Comparison of ENCODE assay signal across 1 cellular context in genomic region chr17:73641779-73642580, GRCh38.
TF ChIP-seq lines count a peak whose summit lies in the region.

No MANE protein-coding gene starts in this region.

TF ChIP-seq in HEK293, 187 proteins besides CTCF, POLR2A, EP300 and RAD21 (continued from another document and continues in another):
- TF ChIP-seq BCL11B (tag by site-specific recombination; IDR thresholded peaks at IDR 0.05; ENCODE audit: low read depth) (no peak), ZNF341 (tag by site-specific recombination; IDR thresholded peaks at IDR 0.05; ENCODE audit: low read depth) (peak; percentile 39), ZFP69B (tag by site-specific recombination; IDR thresholded peaks at IDR 0.05) (0 out of 2 replicates have a peak, but pooled peaks have one; percentile 22), ZNF530 (tag by site-specific recombination; IDR thresholded peaks at IDR 0.05; ENCODE audit: low read depth) (no peak), ZIC2 (tag by site-specific recombination; IDR thresholded peaks at IDR 0.05) (peak; percentile 98), ZEB2 (tag by site-specific recombination; IDR thresholded peaks at IDR 0.05) (peak; percentile 53; the same call in 1 of the 2 replicates), ZNF677 (tag by site-specific recombination; IDR thresholded peaks at IDR 0.05) (no peak), ZNF473 (tag by site-specific recombination; IDR thresholded peaks at IDR 0.05) (no peak), GLIS1 (tag by site-specific recombination; IDR thresholded peaks at IDR 0.05) (peak; percentile 94), ZNF654 (tag by site-specific recombination; IDR thresholded peaks at IDR 0.05; ENCODE audit: low read depth) (no peak), SP3 (tag by site-specific recombination; IDR thresholded peaks at IDR 0.05) (no peak), ZNF394 (tag by site-specific recombination; IDR thresholded peaks at IDR 0.05; ENCODE audit: borderline replicate concordance) (no peak; the same call in 1 of the 2 replicates), ZNF302 (tag by site-specific recombination; IDR thresholded peaks at IDR 0.05; ENCODE audit: low read depth) (no peak), ZBTB20 (tag by site-specific recombination; IDR thresholded peaks at IDR 0.05) (peak; percentile 67; the same call in 1 of the 2 replicates), ZNF324 (tag by site-specific recombination; IDR thresholded peaks at IDR 0.05) (no peak), ZNF398 (tag by site-specific recombination; IDR thresholded peaks at IDR 0.05) (peak; percentile 54), ZNF214 (tag by site-specific recombination; IDR thresholded peaks at IDR 0.05; ENCODE audit: borderline replicate concordance) (no peak), REPIN1 (tag by site-specific recombination; IDR thresholded peaks at IDR 0.05; ENCODE audit: low read depth) (no peak), ZBTB21 (tag by site-specific recombination; IDR thresholded peaks at IDR 0.05) (no peak), ZNF362 (tag by site-specific recombination; IDR thresholded peaks at IDR 0.05) (no peak), ZNF184 (tag by site-specific recombination; IDR thresholded peaks at IDR 0.05) (no peak), ZSCAN30 (tag by site-specific recombination; IDR thresholded peaks at IDR 0.05) (peak; percentile 67; the same call in 1 of the 2 replicates), ZNF169 (tag by site-specific recombination; IDR thresholded peaks at IDR 0.05) (no peak), ZNF510 (tag by site-specific recombination; IDR thresholded peaks at IDR 0.05; ENCODE audit: insufficient replicate concordance) (no peak), ZNF112 (tag by site-specific recombination; IDR thresholded peaks at IDR 0.05) (no peak), TCF7L2 (IDR thresholded peaks at IDR 0.05; ENCODE audit: borderline replicate concordance, low read depth, low read length) (no peak), SETDB1 (IDR thresholded peaks at IDR 0.05; ENCODE audit: insufficient read length, low read length) (no peak), ZBTB17 (tag by site-specific recombination; IDR thresholded peaks at IDR 0.05) (peak; percentile 100), ZNF140 (tag by site-specific recombination; IDR thresholded peaks at IDR 0.05) (no peak), OSR2 (tag by site-specific recombination; IDR thresholded peaks at IDR 0.05) (peak; percentile 52; the same call in 1 of the 2 replicates), ZNF580 (tag by site-specific recombination; IDR thresholded peaks at IDR 0.05) (no peak), ZNF561 (tag by site-specific recombination; IDR thresholded peaks at IDR 0.05; ENCODE audit: borderline replicate concordance) (no peak), ZNF211 (tag by site-specific recombination; IDR thresholded peaks at IDR 0.05; ENCODE audit: low read depth) (no peak), RBAK (tag by site-specific recombination; IDR thresholded peaks at IDR 0.05) (no peak), HOXC10 (CRISPR knock-in tag; IDR thresholded peaks at IDR 0.05) (no peak), ZNF843 (tag by site-specific recombination; IDR thresholded peaks at IDR 0.05) (peak; percentile 51; the same call in 1 of the 2 replicates), ZNF747 (tag by site-specific recombination; IDR thresholded peaks at IDR 0.05) (no peak), ZXDB (tag by site-specific recombination; IDR thresholded peaks at IDR 0.05) (no peak)
- TF ChIP-seq, protein P1, sequence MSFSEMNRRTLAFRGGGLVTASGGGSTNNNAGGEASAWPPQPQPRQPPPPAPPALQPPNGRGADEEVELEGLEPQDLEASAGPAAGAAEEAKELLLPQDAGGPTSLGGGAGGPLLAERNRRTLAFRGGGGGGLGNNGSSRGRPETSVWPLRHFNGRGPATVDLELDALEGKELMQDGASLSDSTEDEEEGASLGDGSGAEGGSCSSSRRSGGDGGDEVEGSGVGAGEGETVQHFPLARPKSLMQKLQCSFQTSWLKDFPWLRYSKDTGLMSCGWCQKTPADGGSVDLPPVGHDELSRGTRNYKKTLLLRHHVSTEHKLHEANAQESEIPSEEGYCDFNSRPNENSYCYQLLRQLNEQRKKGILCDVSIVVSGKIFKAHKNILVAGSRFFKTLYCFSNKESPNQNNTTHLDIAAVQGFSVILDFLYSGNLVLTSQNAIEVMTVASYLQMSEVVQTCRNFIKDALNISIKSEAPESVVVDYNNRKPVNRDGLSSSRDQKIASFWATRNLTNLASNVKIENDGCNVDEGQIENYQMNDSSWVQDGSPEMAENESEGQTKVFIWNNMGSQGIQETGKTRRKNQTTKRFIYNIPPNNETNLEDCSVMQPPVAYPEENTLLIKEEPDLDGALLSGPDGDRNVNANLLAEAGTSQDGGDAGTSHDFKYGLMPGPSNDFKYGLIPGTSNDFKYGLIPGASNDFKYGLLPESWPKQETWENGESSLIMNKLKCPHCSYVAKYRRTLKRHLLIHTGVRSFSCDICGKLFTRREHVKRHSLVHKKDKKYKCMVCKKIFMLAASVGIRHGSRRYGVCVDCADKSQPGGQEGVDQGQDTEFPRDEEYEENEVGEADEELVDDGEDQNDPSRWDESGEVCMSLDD (tag by site-specific recombination; IDR thresholded peaks at IDR 0.05): no peak
- TF ChIP-seq, protein P2, sequence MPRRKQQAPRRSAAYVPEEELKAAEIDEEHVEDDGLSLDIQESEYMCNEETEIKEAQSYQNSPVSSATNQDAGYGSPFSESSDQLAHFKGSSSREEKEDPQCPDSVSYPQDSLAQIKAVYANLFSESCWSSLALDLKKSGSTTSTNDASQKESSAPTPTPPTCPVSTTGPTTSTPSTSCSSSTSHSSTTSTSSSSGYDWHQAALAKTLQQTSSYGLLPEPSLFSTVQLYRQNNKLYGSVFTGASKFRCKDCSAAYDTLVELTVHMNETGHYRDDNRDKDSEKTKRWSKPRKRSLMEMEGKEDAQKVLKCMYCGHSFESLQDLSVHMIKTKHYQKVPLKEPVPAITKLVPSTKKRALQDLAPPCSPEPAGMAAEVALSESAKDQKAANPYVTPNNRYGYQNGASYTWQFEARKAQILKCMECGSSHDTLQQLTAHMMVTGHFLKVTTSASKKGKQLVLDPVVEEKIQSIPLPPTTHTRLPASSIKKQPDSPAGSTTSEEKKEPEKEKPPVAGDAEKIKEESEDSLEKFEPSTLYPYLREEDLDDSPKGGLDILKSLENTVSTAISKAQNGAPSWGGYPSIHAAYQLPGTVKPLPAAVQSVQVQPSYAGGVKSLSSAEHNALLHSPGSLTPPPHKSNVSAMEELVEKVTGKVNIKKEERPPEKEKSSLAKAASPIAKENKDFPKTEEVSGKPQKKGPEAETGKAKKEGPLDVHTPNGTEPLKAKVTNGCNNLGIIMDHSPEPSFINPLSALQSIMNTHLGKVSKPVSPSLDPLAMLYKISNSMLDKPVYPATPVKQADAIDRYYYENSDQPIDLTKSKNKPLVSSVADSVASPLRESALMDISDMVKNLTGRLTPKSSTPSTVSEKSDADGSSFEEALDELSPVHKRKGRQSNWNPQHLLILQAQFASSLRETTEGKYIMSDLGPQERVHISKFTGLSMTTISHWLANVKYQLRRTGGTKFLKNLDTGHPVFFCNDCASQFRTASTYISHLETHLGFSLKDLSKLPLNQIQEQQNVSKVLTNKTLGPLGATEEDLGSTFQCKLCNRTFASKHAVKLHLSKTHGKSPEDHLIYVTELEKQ (tag by site-specific recombination; IDR thresholded peaks at IDR 0.05; ENCODE audit: borderline replicate concordance): peak; percentile 9; the same call in 1 of the 2 replicates
- TF ChIP-seq, protein P3, sequence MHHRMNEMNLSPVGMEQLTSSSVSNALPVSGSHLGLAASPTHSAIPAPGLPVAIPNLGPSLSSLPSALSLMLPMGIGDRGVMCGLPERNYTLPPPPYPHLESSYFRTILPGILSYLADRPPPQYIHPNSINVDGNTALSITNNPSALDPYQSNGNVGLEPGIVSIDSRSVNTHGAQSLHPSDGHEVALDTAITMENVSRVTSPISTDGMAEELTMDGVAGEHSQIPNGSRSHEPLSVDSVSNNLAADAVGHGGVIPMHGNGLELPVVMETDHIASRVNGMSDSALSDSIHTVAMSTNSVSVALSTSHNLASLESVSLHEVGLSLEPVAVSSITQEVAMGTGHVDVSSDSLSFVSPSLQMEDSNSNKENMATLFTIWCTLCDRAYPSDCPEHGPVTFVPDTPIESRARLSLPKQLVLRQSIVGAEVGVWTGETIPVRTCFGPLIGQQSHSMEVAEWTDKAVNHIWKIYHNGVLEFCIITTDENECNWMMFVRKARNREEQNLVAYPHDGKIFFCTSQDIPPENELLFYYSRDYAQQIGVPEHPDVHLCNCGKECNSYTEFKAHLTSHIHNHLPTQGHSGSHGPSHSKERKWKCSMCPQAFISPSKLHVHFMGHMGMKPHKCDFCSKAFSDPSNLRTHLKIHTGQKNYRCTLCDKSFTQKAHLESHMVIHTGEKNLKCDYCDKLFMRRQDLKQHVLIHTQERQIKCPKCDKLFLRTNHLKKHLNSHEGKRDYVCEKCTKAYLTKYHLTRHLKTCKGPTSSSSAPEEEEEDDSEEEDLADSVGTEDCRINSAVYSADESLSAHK (tag by site-specific recombination; IDR thresholded peaks at IDR 0.05): 0 out of 2 replicates have a peak, but pooled peaks have one; percentile 18
- TF ChIP-seq, protein P4, sequence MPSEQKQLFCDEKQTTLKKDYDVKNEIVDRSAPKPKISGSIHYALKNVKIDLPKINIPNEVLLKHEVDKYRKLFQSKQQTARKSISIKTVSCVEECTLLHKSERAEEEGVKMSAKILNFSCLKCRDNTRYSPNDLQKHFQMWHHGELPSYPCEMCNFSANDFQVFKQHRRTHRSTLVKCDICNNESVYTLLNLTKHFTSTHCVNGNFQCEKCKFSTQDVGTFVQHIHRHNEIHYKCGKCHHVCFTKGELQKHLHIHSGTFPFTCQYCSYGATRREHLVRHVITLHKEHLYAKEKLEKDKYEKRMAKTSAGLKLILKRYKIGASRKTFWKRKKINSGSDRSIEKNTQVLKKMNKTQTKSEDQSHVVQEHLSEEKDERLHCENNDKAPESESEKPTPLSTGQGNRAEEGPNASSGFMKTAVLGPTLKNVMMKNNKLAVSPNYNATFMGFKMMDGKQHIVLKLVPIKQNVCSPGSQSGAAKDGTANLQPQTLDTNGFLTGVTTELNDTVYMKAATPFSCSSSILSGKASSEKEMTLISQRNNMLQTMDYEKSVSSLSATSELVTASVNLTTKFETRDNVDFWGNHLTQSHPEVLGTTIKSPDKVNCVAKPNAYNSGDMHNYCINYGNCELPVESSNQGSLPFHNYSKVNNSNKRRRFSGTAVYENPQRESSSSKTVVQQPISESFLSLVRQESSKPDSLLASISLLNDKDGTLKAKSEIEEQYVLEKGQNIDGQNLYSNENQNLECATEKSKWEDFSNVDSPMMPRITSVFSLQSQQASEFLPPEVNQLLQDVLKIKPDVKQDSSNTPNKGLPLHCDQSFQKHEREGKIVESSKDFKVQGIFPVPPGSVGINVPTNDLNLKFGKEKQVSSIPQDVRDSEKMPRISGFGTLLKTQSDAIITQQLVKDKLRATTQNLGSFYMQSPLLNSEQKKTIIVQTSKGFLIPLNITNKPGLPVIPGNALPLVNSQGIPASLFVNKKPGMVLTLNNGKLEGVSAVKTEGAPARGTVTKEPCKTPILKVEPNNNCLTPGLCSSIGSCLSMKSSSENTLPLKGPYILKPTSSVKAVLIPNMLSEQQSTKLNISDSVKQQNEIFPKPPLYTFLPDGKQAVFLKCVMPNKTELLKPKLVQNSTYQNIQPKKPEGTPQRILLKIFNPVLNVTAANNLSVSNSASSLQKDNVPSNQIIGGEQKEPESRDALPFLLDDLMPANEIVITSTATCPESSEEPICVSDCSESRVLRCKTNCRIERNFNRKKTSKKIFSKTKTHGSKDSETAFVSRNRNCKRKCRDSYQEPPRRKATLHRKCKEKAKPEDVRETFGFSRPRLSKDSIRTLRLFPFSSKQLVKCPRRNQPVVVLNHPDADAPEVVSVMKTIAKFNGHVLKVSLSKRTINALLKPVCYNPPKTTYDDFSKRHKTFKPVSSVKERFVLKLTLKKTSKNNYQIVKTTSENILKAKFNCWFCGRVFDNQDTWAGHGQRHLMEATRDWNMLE (tag by site-specific recombination; conservative IDR thresholded peaks at IDR 0.05; ENCODE audit: low read depth): no peak
- TF ChIP-seq, protein P5, sequence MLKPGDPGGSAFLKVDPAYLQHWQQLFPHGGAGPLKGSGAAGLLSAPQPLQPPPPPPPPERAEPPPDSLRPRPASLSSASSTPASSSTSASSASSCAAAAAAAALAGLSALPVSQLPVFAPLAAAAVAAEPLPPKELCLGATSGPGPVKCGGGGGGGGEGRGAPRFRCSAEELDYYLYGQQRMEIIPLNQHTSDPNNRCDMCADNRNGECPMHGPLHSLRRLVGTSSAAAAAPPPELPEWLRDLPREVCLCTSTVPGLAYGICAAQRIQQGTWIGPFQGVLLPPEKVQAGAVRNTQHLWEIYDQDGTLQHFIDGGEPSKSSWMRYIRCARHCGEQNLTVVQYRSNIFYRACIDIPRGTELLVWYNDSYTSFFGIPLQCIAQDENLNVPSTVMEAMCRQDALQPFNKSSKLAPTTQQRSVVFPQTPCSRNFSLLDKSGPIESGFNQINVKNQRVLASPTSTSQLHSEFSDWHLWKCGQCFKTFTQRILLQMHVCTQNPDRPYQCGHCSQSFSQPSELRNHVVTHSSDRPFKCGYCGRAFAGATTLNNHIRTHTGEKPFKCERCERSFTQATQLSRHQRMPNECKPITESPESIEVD (tag by site-specific recombination; IDR thresholded peaks at IDR 0.05): peak; percentile 95
